In the genomic region with DNA sequence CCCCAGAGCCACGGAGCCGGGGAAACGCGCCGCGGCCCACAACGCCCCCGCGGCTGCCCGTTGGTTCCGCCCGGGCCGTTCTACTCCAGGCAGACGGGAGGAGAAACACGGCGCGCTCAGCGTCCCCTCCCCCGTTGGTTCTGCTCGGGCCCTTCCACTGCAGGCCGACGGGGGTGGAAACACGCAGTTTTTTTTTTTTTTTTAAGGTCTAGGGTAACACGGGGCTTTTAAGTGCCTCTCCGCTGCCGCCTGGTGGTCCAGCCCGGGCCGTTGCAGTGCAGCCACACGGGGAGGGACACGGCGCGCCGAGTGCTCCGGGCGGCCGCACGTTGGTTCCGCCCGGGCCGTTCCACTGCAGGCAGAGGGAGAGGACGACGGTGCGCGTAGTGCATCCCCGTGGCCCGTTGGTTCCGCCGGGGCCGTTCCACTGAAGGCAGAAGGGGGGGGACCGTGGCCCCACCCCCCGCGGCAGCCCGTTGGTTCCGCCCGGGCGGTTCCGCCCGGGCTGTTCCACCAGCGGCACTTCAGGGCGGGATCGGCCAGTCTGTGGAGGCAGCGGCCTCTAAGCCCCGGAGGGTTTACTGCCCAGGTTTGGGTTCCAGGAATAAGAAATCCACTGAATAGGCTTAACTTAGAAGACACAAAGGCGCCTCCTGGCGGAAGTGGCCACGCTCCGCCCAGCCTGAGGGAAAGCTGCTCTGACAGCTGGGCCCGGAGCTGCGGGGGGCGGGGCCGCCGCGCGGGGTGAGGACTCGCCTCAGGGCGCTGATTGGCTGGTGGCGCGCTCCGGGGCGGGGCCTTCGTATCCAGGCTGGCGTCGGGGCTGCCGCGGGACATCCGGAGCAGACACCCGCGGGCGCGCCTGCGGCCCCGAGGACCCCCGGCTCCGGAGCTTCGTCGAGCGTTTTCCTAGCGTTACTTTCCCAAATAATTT, we compare ENCODE assay signal across 8 cellular contexts. TPM values are rescaled to one million over a fixed set of nuclear protein-coding genes. Genes with fewer than 3 reads are reported as not detected.
DNase-seq lines count a peak whose midpoint lies in the region; ATAC-seq lines count a peak whose summit lies in the region.
"Not testable (repeated sequence)": the region's sequence is repeated elsewhere in the genome, so short reads cannot be mapped to it uniquely, and the experiment has no call there.

A gene (minus strand): TSS at position 82 of the 934 bp plus-strand sequence. CDS start 16,096 bp downstream, outside the sequence.

- H3K18ac ChIP-seq in mesenchymal stem cell (ENCODE audit: low read depth in 1 of 2, low read length in 2 of 2), result not testable (repeated sequence)

- H3K36me3 Mint-ChIP-seq in CD8-positive, alpha-beta memory T cell, result peaks cover 0 to 11% (median 0%) of the 10 kb centered on the region in 3 donors

- peak within 1 kb of the TSS; percentile 44 for H2BK5ac ChIP-seq in mesenchymal stem cell (ENCODE audit: low read depth, low read length, poor library complexity, severe bottlenecking)

- not testable (repeated sequence) for H3K14ac ChIP-seq in mesenchymal stem cell (ENCODE audit: low read length in 2 of 2)

- not testable (repeated sequence) for H2BK12ac ChIP-seq in mesenchymal stem cell (ENCODE audit: low read length in 2 of 2)

- peak within 1 kb of the TSS; percentile 74 for H3K27ac ChIP-seq in CD8-positive, alpha-beta memory T cell (ENCODE audit: low read depth, low read length)
- peak within 1 kb of the TSS; percentile 90 for H3K27ac ChIP-seq in mesenchymal stem cell (ENCODE audit: low read length, poor library complexity, severe bottlenecking)

- H3K27ac Mint-ChIP-seq in CD8-positive, alpha-beta memory T cell, result peak within 1 kb of the TSS; percentile 80 to 97 (median 88)

- H2BK15ac ChIP-seq in mesenchymal stem cell (ENCODE audit: low read depth, poor library complexity, severe bottlenecking), result not testable (repeated sequence)

- no CpG with 5 or more reads among the region's 98 CpGs for WGBS in mesenchymal stem cell

- not testable (repeated sequence) for H3K27me3 ChIP-seq in CD8-positive, alpha-beta memory T cell (ENCODE audit: insufficient read depth, low read length, poor library complexity, severe bottlenecking); mesenchymal stem cell (ENCODE audit: control insufficient read depth in 1 of 2, insufficient read depth in 1 of 2, low read length in 2 of 2)

- DNase-seq in CD8-positive, alpha-beta memory T cell, result peak; percentile 83 to 98 (median 96)
- DNase-seq in HS-5 (ENCODE audit: low read depth), result peak; percentile 51
- peak; percentile 81 for DNase-seq in NK-92 treated with Interleukin-12 subunit alpha and Interleukin-12 subunit beta, amount 100 ng/mL, for 24 hours (lab: John Stamatoyannopoulos, UW)
- DNase-seq in activated CD8-positive, alpha-beta memory T cell treated with anti-CD3 and anti-CD28 coated beads for 24 hours, result peak; percentile 99
- peak; percentile 91 for DNase-seq in effector CD8-positive, alpha-beta T cell (lab: John Stamatoyannopoulos, UW)
- DNase-seq in mesenchymal stem cell, result peak; percentile 88
- DNase-seq in stimulated activated CD8-positive, alpha-beta memory T cell treated with anti-CD3 and anti-CD28 coated beads, Interleukin-12 subunit alpha, Interleukin-12 subunit beta, amount 100 ng/mL, for 1 hour (ENCODE audit: low read depth), result peak; percentile 89

- peak; percentile 71 for ATAC-seq in GM21360 (IDR thresholded peaks at IDR 0.05; ENCODE audit: unreplicated experiment)

- POLR2A ChIA-PET in CD8-positive, alpha-beta memory T cell (lab: Charles Lee), result interaction anchor here (0.6 kb wide), 2 partner anchors 54 to 84 kb away, joined by 4 read pairs; no protein-coding TSS in a partner anchor

- H3K4me3 ChIP-seq in CD8-positive, alpha-beta memory T cell (ENCODE audit: low read length), result peak within 1 kb of the TSS; percentile 34
- peak within 1 kb of the TSS; percentile 60 to 63 for H3K4me3 ChIP-seq in mesenchymal stem cell (ENCODE audit: insufficient read depth in 1 of 2, low read depth in 1 of 2, low read length in 2 of 2)

- not testable (repeated sequence) for H2BK120ac ChIP-seq in mesenchymal stem cell (ENCODE audit: low read depth, low read length)

- H3K23ac ChIP-seq in mesenchymal stem cell (ENCODE audit: low read length in 2 of 2), result not testable (repeated sequence)

- not testable (repeated sequence) for H3K9me3 Mint-ChIP-seq in CD8-positive, alpha-beta memory T cell

- not testable (repeated sequence) for H4K91ac ChIP-seq in mesenchymal stem cell (ENCODE audit: low read length)

- H3K79me1 ChIP-seq in mesenchymal stem cell (replicated peaks; ENCODE audit: low read length, poor library complexity, severe bottlenecking), result not testable (repeated sequence)

- H3K4me1 ChIP-seq in CD8-positive, alpha-beta memory T cell (ENCODE audit: insufficient read depth, low read length); mesenchymal stem cell (ENCODE audit: control insufficient read depth, insufficient read depth, low read depth, low read length): not testable (repeated sequence)

- not testable (repeated sequence) for H3K4ac ChIP-seq in mesenchymal stem cell (ENCODE audit: low read depth in 1 of 2, low read length in 2 of 2)

- H3K4me3 Mint-ChIP-seq in CD8-positive, alpha-beta memory T cell, result peak within 1 kb of the TSS; percentile 73 to 92 (median 79)

- not testable (repeated sequence) for H4K8ac ChIP-seq in mesenchymal stem cell (ENCODE audit: low read length)

- H3K4me1 Mint-ChIP-seq in CD8-positive, alpha-beta memory T cell, result peaks cover 11 to 14% (median 14%) of the 10 kb centered on the region in 3 donors

- H3K36me3 ChIP-seq in CD8-positive, alpha-beta memory T cell (ENCODE audit: insufficient read depth, low read length); mesenchymal stem cell (ENCODE audit: control insufficient read depth in 1 of 2, insufficient read depth in 2 of 2, low read depth in 1 of 2, low read length in 2 of 2): not testable (repeated sequence)

- H3K4me2 ChIP-seq in mesenchymal stem cell (ENCODE audit: low read length, poor library complexity, severe bottlenecking), result not testable (repeated sequence)

- peak within 1 kb of the TSS; percentile 77 for H3K9ac ChIP-seq in mesenchymal stem cell (ENCODE audit: low read length)

- H3K27me3 Mint-ChIP-seq in CD8-positive, alpha-beta memory T cell, result not testable (repeated sequence)

- CTCF ChIA-PET in CD8-positive, alpha-beta memory T cell (lab: Charles Lee), result not testable (repeated sequence)

- not testable (repeated sequence) for H2AK5ac ChIP-seq in mesenchymal stem cell (ENCODE audit: low read length, severe bottlenecking)

- H2AFZ ChIP-seq in mesenchymal stem cell (ENCODE audit: low read depth, low read length), result not testable (repeated sequence)

- H3K9me3 ChIP-seq in CD8-positive, alpha-beta memory T cell (ENCODE audit: low read length); mesenchymal stem cell (ENCODE audit: control insufficient read depth, low read length): not testable (repeated sequence)

RNA-seq across cellular contexts. Expression of the gene that starts here (rescaled TPM):
- 10 to 100 TPM; 29.7 to 29.9 TPM for total RNA-seq in CD8-positive, alpha-beta memory T cell
- polyA plus RNA-seq in CD8-positive, alpha-beta memory T cell, result 47.5 TPM
- 29.7 TPM for polyA plus RNA-seq in mesenchymal stem cell (2013, experiment 1 of 2)
- 29.4 TPM for polyA plus RNA-seq in mesenchymal stem cell (2013, experiment 2 of 2)

Comparison
In these comparisons a context has a peak if more than half of its experiments do, and no peak if none do; other contexts are left out.
1. Peak in every context shown above with its lines: DNase-seq, ATAC-seq, H3K4me3 ChIP-seq and H3K27ac ChIP-seq.